34 cellular contexts compared by ENCODE assay signal in the genomic region with DNA sequence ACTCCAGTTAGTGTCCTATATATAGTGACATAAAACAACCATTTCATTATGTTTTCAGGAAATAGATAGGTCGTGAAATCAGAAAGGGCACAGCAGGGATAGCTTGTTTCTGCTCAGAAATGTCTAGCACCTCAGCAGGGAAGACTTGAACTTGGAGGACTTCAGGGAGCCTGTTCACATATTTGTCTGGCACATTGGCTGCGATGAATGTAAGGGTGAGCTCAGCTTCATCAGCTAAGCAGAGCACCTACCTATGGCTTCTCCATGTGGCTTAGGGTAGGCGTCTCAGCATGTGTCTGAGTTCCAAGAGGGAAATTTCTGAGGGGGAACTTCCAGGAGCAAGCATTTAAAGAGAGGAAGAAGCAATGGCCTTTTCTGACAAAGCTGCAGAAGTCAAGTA.
"Had no signal": no experiment of that assay in that cellular context is flagged by ENCODE, and none has a peak within 500 bp of the region (broad histone marks: within the 10 kb centered on the region; RNA-seq: fewer than 3 reads in every experiment).

No MANE protein-coding gene starts in this region.

- H3K4me1 ChIP-seq: adrenal gland, breast epithelium, esophagus muscularis mucosa, foreskin keratinocyte, gastroesophageal sphincter had no signal

- H3K27me3 ChIP-seq: adrenal gland, breast epithelium, cardiac muscle cell, dorsolateral prefrontal cortex, esophagus muscularis mucosa, foreskin keratinocyte, gastroesophageal sphincter had no signal

- H3K4me3 Mint-ChIP-seq: activated CD4-positive, alpha-beta T cell treated with anti-CD3 and anti-CD28 coated beads for 36 hours; activated CD8-positive, alpha-beta T cell treated with anti-CD3 and anti-CD28 coated beads for 36 hours; activated naive CD4-positive, alpha-beta T cell treated with anti-CD3 and anti-CD28 coated beads for 36 hours; activated naive CD4-positive, alpha-beta T cell treated with anti-CD3 and anti-CD28 coated beads, Interleukin-2, amount 50 U/mL, for 24 hours; activated naive CD8-positive, alpha-beta T cell treated with anti-CD3 and anti-CD28 coated beads for 36 hours; activated naive CD8-positive, alpha-beta T cell treated with anti-CD3 and anti-CD28 coated beads, Interleukin-2, amount 50 U/mL, for 24 hours; activated T-cell treated with anti-CD3 and anti-CD28 coated beads, Interleukin-2, amount 50 U/mL, for 4 hours; activated T-helper 1 cell treated with anti-CD3 and anti-CD28 coated beads, Interleukin-12 subunit alpha, Interleukin-12 subunit beta, Interleukin-2, Interleukin-4 antibody, amounts not matched to agents 30 ng/mL and 10 ng/mL and 1 ng/mL, durations not matched to agents 14 hours and 24 hours and 36 hours; brain; dendritic cell treated with granulocyte-macrophage colony-stimulating factor and Interleukin-4, amounts not matched to agents 40 ng/mL and 50 ng/mL, for 4 days; T-helper 17 cell had no signal

- H3K4me3 ChIP-seq: adrenal gland, breast epithelium, cardiac muscle cell, coronary artery, dorsolateral prefrontal cortex, esophagus muscularis mucosa, gastroesophageal sphincter had no signal

- H3K27ac Mint-ChIP-seq: activated CD4-positive, alpha-beta T cell treated with anti-CD3 and anti-CD28 coated beads for 36 hours; activated CD8-positive, alpha-beta T cell treated with anti-CD3 and anti-CD28 coated beads for 36 hours; activated naive CD4-positive, alpha-beta T cell treated with anti-CD3 and anti-CD28 coated beads for 36 hours; activated naive CD4-positive, alpha-beta T cell treated with anti-CD3 and anti-CD28 coated beads, Interleukin-2, amount 50 U/mL, for 24 hours; activated naive CD8-positive, alpha-beta T cell treated with anti-CD3 and anti-CD28 coated beads for 36 hours; activated naive CD8-positive, alpha-beta T cell treated with anti-CD3 and anti-CD28 coated beads, Interleukin-2, amount 50 U/mL, for 24 hours; activated T-helper 1 cell treated with anti-CD3 and anti-CD28 coated beads, Interleukin-12 subunit alpha, Interleukin-12 subunit beta, Interleukin-2, Interleukin-4 antibody, amounts not matched to agents 30 ng/mL and 10 ng/mL and 1 ng/mL, durations not matched to agents 14 hours and 24 hours and 36 hours; activated T-helper 2 cell treated with anti-CD3 and anti-CD28 coated beads, Interferon-gamma antibody, Interleukin-2, Interleukin-4, amounts not matched to agents 10 μg/mL and 5 μg/mL and 100 μg/mL, durations not matched to agents 14 hours and 24 hours and 36 hours; brain; dendritic cell treated with granulocyte-macrophage colony-stimulating factor and Interleukin-4, amounts not matched to agents 40 ng/mL and 50 ng/mL, for 4 days; T-helper 17 cell had no signal

- ATAC-seq: activated CD4-positive, alpha-beta T cell treated with anti-CD3 and anti-CD28 coated beads for 36 hours; activated CD8-positive, alpha-beta T cell treated with anti-CD3 and anti-CD28 coated beads for 36 hours; activated naive CD8-positive, alpha-beta T cell treated with anti-CD3 and anti-CD28 coated beads, Interleukin-2, amount 50 U/mL, for 24 hours; activated T-cell treated with anti-CD3 and anti-CD28 coated beads, Interleukin-2, amount 50 U/mL, for 4 hours; foreskin keratinocyte; gastroesophageal sphincter; T-helper 17 cell had no signal

- H3K4me1 Mint-ChIP-seq: activated CD4-positive, alpha-beta T cell treated with anti-CD3 and anti-CD28 coated beads for 36 hours; activated naive CD4-positive, alpha-beta T cell treated with anti-CD3 and anti-CD28 coated beads, Interleukin-2, amount 50 U/mL, for 24 hours; activated naive CD8-positive, alpha-beta T cell treated with anti-CD3 and anti-CD28 coated beads for 36 hours; activated naive CD8-positive, alpha-beta T cell treated with anti-CD3 and anti-CD28 coated beads, Interleukin-2, amount 50 U/mL, for 24 hours; brain; T-helper 17 cell had no signal

- H3K36me3 Mint-ChIP-seq: activated naive CD4-positive, alpha-beta T cell treated with anti-CD3 and anti-CD28 coated beads, Interleukin-2, amount 50 U/mL, for 24 hours; activated naive CD8-positive, alpha-beta T cell treated with anti-CD3 and anti-CD28 coated beads for 36 hours; brain had no signal

- H3K9me3 ChIP-seq: adrenal gland, breast epithelium, gastroesophageal sphincter had no signal

- DNase-seq: activated CD4-positive, alpha-beta T cell treated with anti-CD3 and anti-CD28 coated beads for 36 hours; activated CD4-positive, alpha-beta T cell treated with anti-CD3 and anti-CD28 coated beads, Interleukin-2, amount 50 U/mL, for 1 hour; activated CD4-positive, alpha-beta T cell treated with anti-CD3 and anti-CD28 coated beads, Interleukin-2, amount 50 U/mL, for 48 hours; activated CD4-positive, CD25-positive, alpha-beta regulatory T cell; activated CD4-positive, CD25-positive, alpha-beta regulatory T cell treated with anti-CD3 and anti-CD28 coated beads, Interleukin-2, amount 50 U/mL, for 72 hours; activated CD8-positive, alpha-beta memory T cell treated with anti-CD3 and anti-CD28 coated beads for 24 hours; activated CD8-positive, alpha-beta T cell treated with anti-CD3 and anti-CD28 coated beads for 36 hours; activated effector memory CD4-positive, alpha-beta T cell treated with anti-CD3 and anti-CD28 coated beads, Interleukin-2, amount 50 U/mL, for 16 hours; activated naive CD4-positive, alpha-beta T cell treated with anti-CD3 and anti-CD28 coated beads for 36 hours; activated naive CD8-positive, alpha-beta T cell treated with anti-CD3 and anti-CD28 coated beads for 36 hours; activated naive CD8-positive, alpha-beta T cell treated with anti-CD3 and anti-CD28 coated beads, Interleukin-2, amount 50 U/mL, for 24 hours; activated T-cell treated with anti-CD3 and anti-CD28 coated beads, Interleukin-2, amount 50 U/mL, for 4 hours; adrenal gland; amygdala; aorta; central memory CD4-positive, alpha-beta T cell; cerebellar nuclear complex; dorsolateral prefrontal cortex; effector memory CD4-positive, alpha-beta T cell; erythroblast; foreskin keratinocyte; head of caudate nucleus; T-helper 1 cell; T-helper 17 cell had no signal

- H3K27ac ChIP-seq: adrenal gland, breast epithelium, cardiac muscle cell, coronary artery, dorsolateral prefrontal cortex, esophagus muscularis mucosa, foreskin keratinocyte, gastroesophageal sphincter had no signal

- H3K27me3 Mint-ChIP-seq: activated CD4-positive, alpha-beta T cell treated with anti-CD3 and anti-CD28 coated beads for 36 hours; activated CD8-positive, alpha-beta T cell treated with anti-CD3 and anti-CD28 coated beads for 36 hours; activated naive CD4-positive, alpha-beta T cell treated with anti-CD3 and anti-CD28 coated beads, Interleukin-2, amount 50 U/mL, for 24 hours; activated naive CD8-positive, alpha-beta T cell treated with anti-CD3 and anti-CD28 coated beads for 36 hours; activated naive CD8-positive, alpha-beta T cell treated with anti-CD3 and anti-CD28 coated beads, Interleukin-2, amount 50 U/mL, for 24 hours; brain; dendritic cell treated with granulocyte-macrophage colony-stimulating factor and Interleukin-4, amounts not matched to agents 40 ng/mL and 50 ng/mL, for 4 days; T-helper 17 cell had no signal

- H3K9me3 Mint-ChIP-seq: activated naive CD4-positive, alpha-beta T cell treated with anti-CD3 and anti-CD28 coated beads, Interleukin-2, amount 50 U/mL, for 24 hours; activated T-cell treated with anti-CD3 and anti-CD28 coated beads, Interleukin-2, amount 50 U/mL, for 4 hours; activated T-helper 1 cell treated with anti-CD3 and anti-CD28 coated beads, Interleukin-12 subunit alpha, Interleukin-12 subunit beta, Interleukin-2, Interleukin-4 antibody, amounts not matched to agents 30 ng/mL and 10 ng/mL and 1 ng/mL, durations not matched to agents 14 hours and 24 hours and 36 hours had no signal

- H3K36me3 ChIP-seq: adrenal gland, breast epithelium, cardiac muscle cell, esophagus muscularis mucosa, gastroesophageal sphincter had no signal
